Comparison of ENCODE assay signal across 15 cellular contexts in genomic region chr21:45618287-45618686, GRCh38. TPM values are rescaled to one million over a fixed set of nuclear protein-coding genes. Genes with fewer than 3 reads are reported as not detected.
A peak's percentile ranks its signal among the peaks of the same experiment; 100 is the strongest.
DNase-seq lines count a peak whose midpoint lies in the region; ATAC-seq and TF ChIP-seq lines count a peak whose summit lies in the region.
"Had no signal": no experiment of that assay in that cellular context is flagged by ENCODE, and none has a peak within 500 bp of the region (broad histone marks: within the 10 kb centered on the region; RNA-seq: fewer than 3 reads in every experiment).

No MANE protein-coding gene starts in this region.

- H3K4me3 ChIP-seq in CD4-positive, CD25-positive, alpha-beta regulatory T cell (ENCODE audit: low read depth, low read length) = no peak overlapping the region
- H3K4me3 ChIP-seq in mesenchymal stem cell (ENCODE audit: insufficient read depth in 1 of 2, low read depth in 1 of 2, low read length in 2 of 2) (no peak overlapping the region), body of pancreas (no peak overlapping the region)
- H3K4me3 ChIP-seq: GM23338, tibial nerve had no signal

- H3K4me3 Mint-ChIP-seq in CD4-positive, CD25-positive, alpha-beta regulatory T cell = peak overlapping the region in 2 of 4 donors; percentile 59 to 77
- no peak overlapping the region for H3K4me3 Mint-ChIP-seq in activated B cell treated with CpG ODN at 0.5 μM for 24 hours
- no peak overlapping the region for H3K4me3 Mint-ChIP-seq in activated naive CD4-positive, alpha-beta T cell treated with anti-CD3 and anti-CD28 coated beads for 36 hours
- H3K4me3 Mint-ChIP-seq: activated naive CD8-positive, alpha-beta T cell; GM23338 had no signal

- no peak overlapping the region for H4K91ac ChIP-seq in mesenchymal stem cell (ENCODE audit: low read length)

- intact Hi-C loops in activated B cell treated with CpG ODN at 0.5 μM for 24 hours (cut with micrococcal nuclease) = no loop called here
- intact Hi-C loops in body of pancreas (cut with DNase I) = no loop called here
- intact Hi-C loops in activated naive CD4-positive, alpha-beta T cell treated with anti-CD3 and anti-CD28 coated beads for 36 hours (cut with micrococcal nuclease) = no loop called here

- no peak for ATAC-seq in CD4-positive, CD25-positive, alpha-beta regulatory T cell (ENCODE audit: low read depth in 2 of 2)
- no peak for ATAC-seq in activated B cell treated with CpG ODN at 0.5 μM for 24 hours (ENCODE audit: low read depth)
- ATAC-seq in body of pancreas = no peak
- ATAC-seq: Panc1 had no signal

- no peaks in the 10 kb centered on the region for H3K79me1 ChIP-seq in mesenchymal stem cell (replicated peaks; ENCODE audit: low read length, poor library complexity, severe bottlenecking)

- no peak overlapping the region for H3K4me2 ChIP-seq in mesenchymal stem cell (ENCODE audit: low read length, poor library complexity, severe bottlenecking)
- H3K4me2 ChIP-seq: GM23338 had no signal

- H3K27ac ChIP-seq in CD4-positive, CD25-positive, alpha-beta regulatory T cell (ENCODE audit: insufficient read depth, low read length, poor library complexity, severe bottlenecking) = no peak overlapping the region
- no peak overlapping the region for H3K27ac ChIP-seq in mesenchymal stem cell (ENCODE audit: low read length, poor library complexity, severe bottlenecking)
- H3K27ac ChIP-seq in body of pancreas = no peak overlapping the region
- H3K27ac ChIP-seq: epithelial cell of prostate, parathyroid adenoma, tibial nerve had no signal

- H2BK15ac ChIP-seq in mesenchymal stem cell (ENCODE audit: low read depth, poor library complexity, severe bottlenecking) = no peak overlapping the region

- H3K23ac ChIP-seq in mesenchymal stem cell (ENCODE audit: low read length in 2 of 2) = no peak overlapping the region

- peaks cover 4% of the 10 kb centered on the region for H3K36me3 Mint-ChIP-seq in CD4-positive, CD25-positive, alpha-beta regulatory T cell
- no peaks in the 10 kb centered on the region for H3K36me3 Mint-ChIP-seq in activated B cell treated with CpG ODN at 0.5 μM for 24 hours (ENCODE audit: low read depth)
- H3K36me3 Mint-ChIP-seq in activated naive CD4-positive, alpha-beta T cell treated with anti-CD3 and anti-CD28 coated beads for 36 hours (ENCODE audit: low read depth) = no peaks in the 10 kb centered on the region
- H3K36me3 Mint-ChIP-seq: activated naive CD8-positive, alpha-beta T cell had no signal

- H2BK5ac ChIP-seq in mesenchymal stem cell (ENCODE audit: low read depth, low read length, poor library complexity, severe bottlenecking) = no peak overlapping the region

- no peak for TF ChIP-seq POLR2A in body of pancreas (IDR thresholded peaks at IDR 0.05)

- no peak overlapping the region for H2BK120ac ChIP-seq in mesenchymal stem cell (ENCODE audit: low read depth, low read length)

- H3K4ac ChIP-seq in mesenchymal stem cell (ENCODE audit: low read depth in 1 of 2, low read length in 2 of 2) = no peak overlapping the region

- no peak for DNase-seq in CD4-positive, CD25-positive, alpha-beta regulatory T cell
- peak; percentile 21 for DNase-seq in HCEC 1CT
- DNase-seq in activated B cell treated with CpG ODN at 0.5 μM for 24 hours = peak; percentile 8
- peak; percentile 41 for DNase-seq in mesenchymal stem cell
- no peak for DNase-seq in HEK293T (ENCODE audit: extremely low spot score)
- DNase-seq in body of pancreas = no peak
- DNase-seq in AML-193 (lab: John Stamatoyannopoulos, UW) = no peak
- DNase-seq in activated naive CD4-positive, alpha-beta T cell treated with anti-CD3 and anti-CD28 coated beads for 36 hours = no peak
- DNase-seq: NCI-H1092 treated with DMSO at 0.1 percent for 48 hours had no signal

- H2BK12ac ChIP-seq in mesenchymal stem cell (ENCODE audit: low read length in 2 of 2) = no peak overlapping the region

- no peaks in the 10 kb centered on the region for H3K27me3 ChIP-seq in CD4-positive, CD25-positive, alpha-beta regulatory T cell (ENCODE audit: control insufficient read depth, insufficient read depth, low read length)
- peaks cover 26 to 78% of the 10 kb centered on the region in 2 experiments for H3K27me3 ChIP-seq in mesenchymal stem cell (ENCODE audit: control insufficient read depth in 1 of 2, insufficient read depth in 1 of 2, low read length in 2 of 2)
- peaks cover 0 to 6% of the 10 kb centered on the region in 2 donors for H3K27me3 ChIP-seq in body of pancreas

- H3K9ac ChIP-seq in mesenchymal stem cell (ENCODE audit: low read length) = peak overlapping the region; percentile 42
- H3K9ac ChIP-seq: parathyroid adenoma had no signal

- H4K8ac ChIP-seq in mesenchymal stem cell (ENCODE audit: low read length) = no peak overlapping the region

- no peak for TF ChIP-seq CTCF in activated B cell treated with CpG ODN at 0.5 μM for 24 hours (IDR thresholded peaks at IDR 0.05)
- no peak for TF ChIP-seq CTCF in body of pancreas (IDR thresholded peaks at IDR 0.05)

- H3K27ac Mint-ChIP-seq in CD4-positive, CD25-positive, alpha-beta regulatory T cell = peak overlapping the region in 2 of 3 donors; percentile 99 to 100
- H3K27ac Mint-ChIP-seq in activated B cell treated with CpG ODN at 0.5 μM for 24 hours = no peak overlapping the region
- no peak overlapping the region for H3K27ac Mint-ChIP-seq in activated naive CD4-positive, alpha-beta T cell treated with anti-CD3 and anti-CD28 coated beads for 36 hours
- H3K27ac Mint-ChIP-seq: activated naive CD8-positive, alpha-beta T cell; GM23338 had no signal

- H3K4me1 Mint-ChIP-seq in CD4-positive, CD25-positive, alpha-beta regulatory T cell = peaks cover 11 to 46% (median 17%) of the 10 kb centered on the region in 4 donors
- peaks cover 21% of the 10 kb centered on the region for H3K4me1 Mint-ChIP-seq in activated B cell treated with CpG ODN at 0.5 μM for 24 hours
- peaks cover 33% of the 10 kb centered on the region for H3K4me1 Mint-ChIP-seq in activated naive CD4-positive, alpha-beta T cell treated with anti-CD3 and anti-CD28 coated beads for 36 hours (ENCODE audit: low read depth)

- no peak overlapping the region for H3K18ac ChIP-seq in mesenchymal stem cell (ENCODE audit: low read depth in 1 of 2, low read length in 2 of 2)

- no peak overlapping the region for H2AK5ac ChIP-seq in mesenchymal stem cell (ENCODE audit: low read length, severe bottlenecking)

- WGBS in mesenchymal stem cell = 73% methylated on average over 13 of the region's 13 CpGs
- 31 to 36% methylated on average over 13 of the region's 13 CpGs for WGBS in body of pancreas, 2 donors

- POLR2A ChIA-PET in activated B cell treated with CpG ODN at 0.5 μM for 24 hours (lab: Charles Lee) (no interaction called here), HEK293T (lab: Yijun Ruan, JAX) (interaction anchor here (1.0 kb wide), 1 partner anchor 331 kb away, joined by 3 read pairs; the partner anchor contains the start of gene POFUT2)

- CTCF ChIA-PET in activated B cell treated with CpG ODN at 0.5 μM for 24 hours (lab: Charles Lee) = no interaction called here
- CTCF ChIA-PET in HEK293T (lab: Yijun Ruan, JAX) = no interaction called here
- CTCF ChIA-PET in activated naive CD4-positive, alpha-beta T cell treated with anti-CD3 and anti-CD28 coated beads for 36 hours (lab: Charles Lee) = no interaction called here

- H3K36me3 ChIP-seq in CD4-positive, CD25-positive, alpha-beta regulatory T cell (ENCODE audit: control insufficient read depth, insufficient read depth, low read length) = no peaks in the 10 kb centered on the region
- H3K36me3 ChIP-seq in mesenchymal stem cell (ENCODE audit: control insufficient read depth in 1 of 2, insufficient read depth in 2 of 2, low read depth in 1 of 2, low read length in 2 of 2) (no peaks in the 10 kb centered on the region), body of pancreas (replicated peaks in 1 of 2; ENCODE audit: insufficient read depth in 1 of 2, low read depth in 2 of 2) (no peaks in the 10 kb centered on the region)
- H3K36me3 ChIP-seq: tibial nerve had no signal

- H3K27me3 Mint-ChIP-seq in CD4-positive, CD25-positive, alpha-beta regulatory T cell = peaks cover 6% of the 10 kb centered on the region
- H3K27me3 Mint-ChIP-seq in activated B cell treated with CpG ODN at 0.5 μM for 24 hours = peaks cover 11% of the 10 kb centered on the region
- H3K27me3 Mint-ChIP-seq in activated naive CD4-positive, alpha-beta T cell treated with anti-CD3 and anti-CD28 coated beads for 36 hours (ENCODE audit: low read depth) = no peaks in the 10 kb centered on the region
- H3K27me3 Mint-ChIP-seq: activated naive CD8-positive, alpha-beta T cell had no signal

- H3K4me1 ChIP-seq in CD4-positive, CD25-positive, alpha-beta regulatory T cell (ENCODE audit: control insufficient read depth, insufficient read depth, low read length, poor library complexity, severe bottlenecking) = peaks cover 20% of the 10 kb centered on the region
- peaks cover 1% of the 10 kb centered on the region for H3K4me1 ChIP-seq in mesenchymal stem cell (ENCODE audit: control insufficient read depth, insufficient read depth, low read depth, low read length)
- peaks cover 9% of the 10 kb centered on the region for H3K4me1 ChIP-seq in body of pancreas
- H3K4me1 ChIP-seq: parathyroid adenoma, tibial nerve had no signal

- no peak overlapping the region for H2AFZ ChIP-seq in mesenchymal stem cell (ENCODE audit: low read depth, low read length)
- H2AFZ ChIP-seq: parathyroid adenoma had no signal

- no peak overlapping the region for H3K14ac ChIP-seq in mesenchymal stem cell (ENCODE audit: low read length in 2 of 2)

- H3K9me3 Mint-ChIP-seq in CD4-positive, CD25-positive, alpha-beta regulatory T cell = peaks cover 0 to 2% (median 0%) of the 10 kb centered on the region in 7 donors
- H3K9me3 Mint-ChIP-seq in activated B cell treated with CpG ODN at 0.5 μM for 24 hours = no peaks in the 10 kb centered on the region
- peaks cover 5% of the 10 kb centered on the region for H3K9me3 Mint-ChIP-seq in activated naive CD4-positive, alpha-beta T cell treated with anti-CD3 and anti-CD28 coated beads for 36 hours

- no peaks in the 10 kb centered on the region for H3K9me3 ChIP-seq in CD4-positive, CD25-positive, alpha-beta regulatory T cell (ENCODE audit: control insufficient read depth in 2 of 2, low read length in 2 of 2)
- H3K9me3 ChIP-seq in mesenchymal stem cell (ENCODE audit: control insufficient read depth, low read length) = no peaks in the 10 kb centered on the region
- no peaks in the 10 kb centered on the region for H3K9me3 ChIP-seq in body of pancreas

TF ChIP-seq in HEK293T, 16 proteins besides CTCF, POLR2A, EP300 and RAD21 (continues in another document):
- TF ChIP-seq ELF4 (IDR thresholded peaks at IDR 0.05) = no peak
- no peak for TF ChIP-seq LEF1 (IDR thresholded peaks at IDR 0.05; ENCODE audit: borderline replicate concordance)

RNA-seq across cellular contexts. Expression of gene PCBP3, which starts 25.2 kb away (rescaled TPM):
- total RNA-seq in CD4-positive, CD25-positive, alpha-beta regulatory T cell = 5.3 TPM
- polyA plus RNA-seq in CD4-positive, CD25-positive, alpha-beta regulatory T cell = 1 to 10 TPM in 3 of 4 donors, under 1 TPM in 1; 0.72 to 2.8 (median 1.8) TPM
- total RNA-seq in activated B cell treated with CpG ODN at 0.5 μM for 24 hours (not detected in 2 replicates), body of pancreas (1 to 10 TPM; 1.3 to 4.6 TPM)
- polyA plus RNA-seq in mesenchymal stem cell (2013, experiment 1 of 2) = 6.0 TPM
- 6.1 TPM for polyA plus RNA-seq in mesenchymal stem cell (2013, experiment 2 of 2)
- 10 to 100 TPM; 10.0 to 10.2 TPM for total RNA-seq in activated naive CD4-positive, alpha-beta T cell treated with anti-CD3 and anti-CD28 coated beads for 36 hours

Comparison
In these comparisons a context has a peak if more than half of its experiments do, and no peak if none do; other contexts are left out.
1. DNase-seq: peak in HCEC 1CT (single experiment), activated B cell treated with CpG ODN at 0.5 μM for 24 hours (single experiment) and mesenchymal stem cell (single experiment); none in CD4-positive, CD25-positive, alpha-beta regulatory T cell (0 of 3), HEK293T (single experiment), body of pancreas (0 of 4), AML-193 (0 of 2) and activated naive CD4-positive, alpha-beta T cell treated with anti-CD3 and anti-CD28 coated beads for 36 hours (single experiment).
2. H3K27ac Mint-ChIP-seq: peak in CD4-positive, CD25-positive, alpha-beta regulatory T cell (2 of 3); none in activated B cell treated with CpG ODN at 0.5 μM for 24 hours (single experiment) and activated naive CD4-positive, alpha-beta T cell treated with anti-CD3 and anti-CD28 coated beads for 36 hours (single experiment).